20 cellular contexts compared by ENCODE assay signal in genomic region chr4:110032603-110033002, GRCh38.
DNase-seq lines count a peak whose midpoint lies in the region; ATAC-seq and TF ChIP-seq lines count a peak whose summit lies in the region.
"Had no signal": no experiment of that assay in that cellular context is flagged by ENCODE, and none has a peak within 500 bp of the region (broad histone marks: within the 10 kb centered on the region; RNA-seq: fewer than 3 reads in every experiment).

No MANE protein-coding gene starts in this region.

- no peak overlapping the region for H3K4me3 ChIP-seq in Jurkat, Clone E6-1 (ENCODE audit: low read length)
- H3K4me3 ChIP-seq in left lung = no peak overlapping the region
- H3K4me3 ChIP-seq: body of pancreas, SJSA1 had no signal

- H3K9me3 Mint-ChIP-seq in CD14-positive monocyte (peaks cover 3 to 16% (median 7%) of the 10 kb centered on the region in 7 donors), type B pancreatic cell (peaks cover 5% of the 10 kb centered on the region)
- H3K9me3 Mint-ChIP-seq: dendritic cell treated with granulocyte-macrophage colony-stimulating factor and Interleukin-4, amounts not matched to agents 40 ng/mL and 50 ng/mL, for 4 days had no signal

- H3K27me3 ChIP-seq in left lung = peaks cover 0 to 52% of the 10 kb centered on the region in 2 donors
- H3K27me3 ChIP-seq: body of pancreas, SJSA1 had no signal

- TF ChIP-seq CTCF in CD14-positive monocyte (IDR thresholded peaks at IDR 0.05) = no peak
- TF ChIP-seq CTCF in left lung (IDR thresholded peaks at IDR 0.05) = no peak
- no peak for TF ChIP-seq CTCF in type B pancreatic cell (conservative IDR thresholded peaks at IDR 0.05)

- peaks cover 0 to 9% of the 10 kb centered on the region in 2 donors for H3K4me1 ChIP-seq in left lung
- H3K4me1 ChIP-seq: body of pancreas, SJSA1 had no signal

- ATAC-seq in left lung = peak; percentile 54
- no peak for ATAC-seq in GM19023 (IDR thresholded peaks at IDR 0.05; ENCODE audit: unreplicated experiment)
- ATAC-seq: body of pancreas had no signal

- peak overlapping the region in 1 of 2 donors; percentile 68 for H3K4me3 Mint-ChIP-seq in CD14-positive monocyte
- no peak overlapping the region for H3K4me3 Mint-ChIP-seq in type B pancreatic cell
- H3K4me3 Mint-ChIP-seq: activated CD4-positive, alpha-beta T cell treated with anti-CD3 and anti-CD28 coated beads, Interleukin-2, amount 10 ng/mL, durations not matched to agents 24 days and 14 days; dendritic cell treated with granulocyte-macrophage colony-stimulating factor and Interleukin-4, amounts not matched to agents 40 ng/mL and 50 ng/mL, for 4 days; memory B cell had no signal

- no peaks in the 10 kb centered on the region for H3K36me3 ChIP-seq in left lung
- H3K36me3 ChIP-seq: SJSA1 had no signal

- intact Hi-C loops in CD14-positive monocyte (cut with micrococcal nuclease) (no loop called here), left lung (cut with DNase I) (no loop called here)

- H3K27me3 Mint-ChIP-seq in CD14-positive monocyte (ENCODE audit: low read depth in 3 of 3) = peaks cover 61 to 78% (median 74%) of the 10 kb centered on the region in 3 donors
- peaks cover 3% of the 10 kb centered on the region for H3K27me3 Mint-ChIP-seq in type B pancreatic cell

- DNase-seq in CD14-positive monocyte (ENCODE audit: low spot score) (peak; percentile 65), SKM-1 treated with dmso at 0.1 percent for 144 hours (lab: John Stamatoyannopoulos, UW; ENCODE audit: unreplicated experiment) (peak; percentile 71), left lung (peak in 1 of 2 donors; percentile 54), type B pancreatic cell (ENCODE audit: extremely low spot score, unreplicated experiment) (no peak), LoVo (ENCODE audit: low spot score) (no peak)
- peak; percentile 11 for DNase-seq in Jurkat, Clone E6-1 (ENCODE audit: low read depth, low spot score)
- DNase-seq in activated effector memory CD4-positive, alpha-beta T cell treated with Interleukin-2 at 50 U/mL for 16 hours = no peak
- DNase-seq: activated CD4-positive, alpha-beta T cell treated with anti-CD3 and anti-CD28 coated beads, Interleukin-2, amount 10 ng/mL, durations not matched to agents 24 days and 14 days; activated naive CD4-positive, alpha-beta T cell treated with anti-CD3 and anti-CD28 coated beads, Interleukin-2, amount 50 U/mL, for 16 hours; Calu3; NCI-H1436; NCI-H226; retina; substantia nigra had no signal

- no peaks in the 10 kb centered on the region for H3K9me3 ChIP-seq in left lung
- H3K9me3 ChIP-seq: body of pancreas, SJSA1 had no signal

- H3K4me1 Mint-ChIP-seq in CD14-positive monocyte = peaks cover 43% of the 10 kb centered on the region
- no peaks in the 10 kb centered on the region for H3K4me1 Mint-ChIP-seq in type B pancreatic cell (ENCODE audit: unreplicated experiment)

- H3K36me3 Mint-ChIP-seq in CD14-positive monocyte (peaks cover 0 to 12% of the 10 kb centered on the region in 2 donors), type B pancreatic cell (no peaks in the 10 kb centered on the region)

- no peak overlapping the region for H3K27ac ChIP-seq in left lung
- H3K27ac ChIP-seq: body of pancreas, epithelial cell of prostate, SJSA1 had no signal

- H3K27ac Mint-ChIP-seq in CD14-positive monocyte (peak overlapping the region in 5 of 7 donors; percentile 36 to 78 (median 73)), type B pancreatic cell (no peak overlapping the region)
- H3K27ac Mint-ChIP-seq: activated CD4-positive, alpha-beta T cell treated with anti-CD3 and anti-CD28 coated beads, Interleukin-2, amount 10 ng/mL, durations not matched to agents 24 days and 14 days; dendritic cell treated with granulocyte-macrophage colony-stimulating factor and Interleukin-4, amounts not matched to agents 40 ng/mL and 50 ng/mL, for 4 days; memory B cell had no signal

Comparison
In these comparisons a context has a peak if more than half of its experiments do, and no peak if none do; other contexts are left out.
1. DNase-seq: peak in CD14-positive monocyte (single experiment), Jurkat, Clone E6-1 (single experiment) and SKM-1 treated with dmso at 0.1 percent for 144 hours (single experiment); none in type B pancreatic cell (single experiment), LoVo (single experiment) and activated effector memory CD4-positive, alpha-beta T cell treated with Interleukin-2 at 50 U/mL for 16 hours (single experiment).